32 cellular contexts compared by ENCODE assay signal in the genomic region with DNA sequence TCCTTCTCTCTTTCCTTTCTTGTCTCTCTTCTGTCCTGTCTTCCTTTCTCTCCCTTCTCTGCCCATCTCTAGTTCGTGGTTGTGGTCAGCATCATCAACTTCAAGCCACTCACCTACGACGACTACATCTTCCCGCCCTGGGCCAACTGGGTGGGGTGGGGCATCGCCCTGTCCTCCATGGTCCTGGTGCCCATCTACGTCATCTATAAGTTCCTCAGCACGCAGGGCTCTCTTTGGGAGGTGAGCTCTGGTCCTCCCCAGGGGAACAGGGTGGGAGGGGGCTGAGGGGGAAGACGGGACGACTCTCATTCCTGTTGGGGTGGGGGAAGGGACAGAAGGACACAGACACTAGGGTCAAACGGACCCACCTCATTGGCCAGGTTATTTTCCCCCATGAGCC. TPM values are rescaled to one million over a fixed set of nuclear protein-coding genes. Genes with fewer than 3 reads are reported as not detected.
"Had no signal": no experiment of that assay in that cellular context is flagged by ENCODE, and none has a peak within 500 bp of the region (broad histone marks: within the 10 kb centered on the region; RNA-seq: fewer than 3 reads in every experiment).

No MANE protein-coding gene starts in this region.

- H3K27me3 ChIP-seq: colonic mucosa, foreskin keratinocyte, gastrocnemius medialis had no signal

- H3K4me1 ChIP-seq: colonic mucosa, foreskin keratinocyte, gastrocnemius medialis had no signal

- DNase-seq: colonic mucosa; cortex of kidney; dermis blood vessel endothelial cell; dorsolateral prefrontal cortex; effector CD4-positive, alpha-beta T cell; effector CD8-positive, alpha-beta T cell; effector memory CD4-positive, alpha-beta T cell; effector memory CD8-positive, alpha-beta T cell; endodermal cell; erythroblast; esophagus squamous epithelium; foreskin fibroblast; foreskin keratinocyte; foreskin melanocyte; gastrocnemius medialis; glutamatergic neuron; heart left ventricle; heart right ventricle had no signal

- H3K27ac ChIP-seq: colonic mucosa, dorsolateral prefrontal cortex, epithelial cell of prostate, esophagus muscularis mucosa, esophagus squamous epithelium, foreskin keratinocyte, gastrocnemius medialis, gastroesophageal sphincter, heart left ventricle, heart right ventricle had no signal

- H3K27ac Mint-ChIP-seq: dendritic cell treated with granulocyte-macrophage colony-stimulating factor and Interleukin-4, amounts not matched to agents 40 ng/mL and 50 ng/mL, for 4 days; effector memory CD8-positive, alpha-beta T cell; endodermal cell had no signal

- ATAC-seq: effector memory CD8-positive, alpha-beta T cell; esophagus mucosa; foreskin keratinocyte; gastrocnemius medialis; gastroesophageal sphincter; heart left ventricle had no signal

- H3K36me3 ChIP-seq: colonic mucosa, esophagus muscularis mucosa, esophagus squamous epithelium, gastrocnemius medialis, gastroesophageal sphincter, heart left ventricle, heart right ventricle had no signal

- H3K4me1 Mint-ChIP-seq: endodermal cell had no signal

- H3K9me3 ChIP-seq: colonic mucosa, esophagus muscularis mucosa, esophagus squamous epithelium, gastrocnemius medialis, gastroesophageal sphincter, heart left ventricle, heart right ventricle had no signal

- H3K9me3 Mint-ChIP-seq: dendritic cell treated with granulocyte-macrophage colony-stimulating factor and Interleukin-4, amounts not matched to agents 40 ng/mL and 50 ng/mL, for 4 days; effector memory CD8-positive, alpha-beta T cell; endodermal cell had no signal

- H3K4me3 Mint-ChIP-seq: dendritic cell treated with granulocyte-macrophage colony-stimulating factor and Interleukin-4, amounts not matched to agents 40 ng/mL and 50 ng/mL, for 4 days; effector memory CD8-positive, alpha-beta T cell; endodermal cell had no signal

- H3K4me3 ChIP-seq: colonic mucosa, dorsolateral prefrontal cortex, esophagus muscularis mucosa, esophagus squamous epithelium, gastrocnemius medialis, gastroesophageal sphincter, heart left ventricle, heart right ventricle had no signal

- FAIRE-seq: colon, endometrium, endothelial cell of umbilical vein, frontal cortex had no signal

RNA-seq across cellular contexts. Expression of gene SLC6A2, which starts 44.3 kb away (rescaled TPM):
- total RNA-seq: chondrocyte, dermis blood vessel endothelial cell, endothelial cell of umbilical vein, epithelial cell of proximal tubule, esophagus mucosa, fibroblast of lung, fibroblast of villous mesenchyme, gastrocnemius medialis, glomerular endothelial cell had no signal
- polyA plus RNA-seq: endothelial cell of umbilical vein, fibroblast of lung, foreskin keratinocyte, heart left ventricle, heart right ventricle had no signal
